In the genomic region with DNA sequence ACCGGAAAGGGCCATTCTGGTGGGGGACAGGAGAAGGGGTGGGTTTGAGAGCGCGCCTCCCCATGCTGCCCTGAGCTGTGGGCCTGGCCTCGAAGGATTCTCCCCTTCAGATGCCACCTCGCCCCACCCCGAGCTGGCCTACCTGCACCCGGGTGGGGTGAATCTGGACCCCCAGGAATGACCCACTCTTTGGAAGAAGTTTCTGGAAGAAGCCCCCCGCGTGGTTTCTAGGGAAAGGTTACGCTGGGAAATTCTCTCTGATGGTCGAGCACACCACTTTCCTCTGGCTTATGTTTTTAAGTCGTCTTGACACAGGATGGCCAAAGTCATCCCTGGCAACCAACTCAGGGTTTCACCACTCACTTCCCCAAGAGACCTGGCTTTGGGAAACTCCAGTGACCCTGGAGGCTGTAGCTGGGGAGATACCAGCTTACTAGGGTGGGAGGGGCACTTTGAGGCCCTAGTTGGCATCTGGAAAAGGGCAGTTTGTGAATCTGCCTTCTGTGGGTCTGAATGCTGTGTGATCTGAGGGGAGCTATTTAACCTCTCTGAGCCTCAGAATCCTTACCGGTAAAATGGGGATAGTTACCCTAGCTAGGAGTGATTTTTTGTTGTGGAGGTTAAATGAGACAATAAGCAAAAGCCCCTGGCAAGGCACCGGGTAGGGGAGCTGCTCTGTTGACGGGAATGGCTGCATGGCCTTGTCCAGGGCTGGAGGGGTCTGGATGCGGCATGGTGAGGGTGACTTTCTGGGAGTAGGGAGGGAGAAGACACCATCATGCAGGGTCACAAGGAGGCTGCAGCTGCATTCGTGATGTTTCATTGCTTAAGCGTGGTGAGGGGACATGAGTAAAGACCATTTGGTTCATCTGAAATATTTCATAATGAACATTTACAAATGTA, we compare ENCODE assay signal across 18 cellular contexts. TPM values are rescaled to one million over a fixed set of nuclear protein-coding genes. Genes with fewer than 3 reads are reported as not detected.
A peak's percentile ranks its signal among the peaks of the same experiment; 100 is the strongest.
DNase-seq lines count a peak whose midpoint lies in the region; TF ChIP-seq lines count a peak whose summit lies in the region.
"Had no signal": no experiment of that assay in that cellular context is flagged by ENCODE, and none has a peak within 500 bp of the region (broad histone marks: within the 10 kb centered on the region; RNA-seq: fewer than 3 reads in every experiment).

No MANE protein-coding gene starts in this region.

- H3K4me3 ChIP-seq in esophagus muscularis mucosa (no peak overlapping the region), neural progenitor cell (no peak overlapping the region)
- H3K4me3 ChIP-seq: BLaER1 treated with 17β-estradiol and CSF1 and Interleukin-3, amounts not matched to agents 10 nM and 100 nM; PC-9 had no signal

- H4K20me1 ChIP-seq in neural progenitor cell (ENCODE audit: low read depth): no peaks in the 10 kb centered on the region
- H4K20me1 ChIP-seq: BLaER1 treated with 17β-estradiol and CSF1 and Interleukin-3, amounts not matched to agents 10 nM and 100 nM had no signal

- H3K4me1 ChIP-seq in esophagus muscularis mucosa (peaks cover 0 to 2% (median 0%) of the 10 kb centered on the region in 4 donors), neural progenitor cell (peaks cover 34% of the 10 kb centered on the region)
- H3K4me1 ChIP-seq: BLaER1 treated with 17β-estradiol and CSF1 and Interleukin-3, amounts not matched to agents 10 nM and 100 nM had no signal

- peaks cover 32% of the 10 kb centered on the region for H3K4me1 Mint-ChIP-seq in neural progenitor cell
- no peaks in the 10 kb centered on the region for H3K4me1 Mint-ChIP-seq in activated naive CD8-positive, alpha-beta T cell treated with anti-CD3 and anti-CD28 coated beads for 36 hours
- H3K4me1 Mint-ChIP-seq in activated T-cell treated with anti-CD3 and anti-CD28 coated beads, Interleukin-2, amount 50 U/mL, for 24 hours (ENCODE audit: low read depth): no peaks in the 10 kb centered on the region

- DNase-seq in activated CD8-positive, alpha-beta memory T cell treated with anti-CD3 and anti-CD28 coated beads for 24 hours: peak; percentile 45
- DNase-seq in activated CD8-positive, alpha-beta memory T cell treated with anti-CD3 and anti-CD28 coated beads, Interleukin-2, amount 50 U/mL, for 4 hours: no peak
- DNase-seq in esophagus muscularis mucosa (ENCODE audit: extremely low spot score) (peak; percentile 88), neural progenitor cell (ENCODE audit: low spot score) (no peak), ureter (ENCODE audit: low spot score) (peak; percentile 42), NCI-H2107 (lab: John Stamatoyannopoulos, UW) (no peak)
- DNase-seq in activated naive CD8-positive, alpha-beta T cell treated with anti-CD3 and anti-CD28 coated beads for 36 hours: no peak
- DNase-seq in activated T-cell treated with anti-CD3 and anti-CD28 coated beads, Interleukin-2, amount 50 U/mL, for 24 hours: no peak
- DNase-seq: DMS153; NCI-H1436 treated with DMSO at 0.1 percent for 48 hours; NCI-H2081 treated with DMSO at 0.1 percent for 48 hours; NCI-H524 treated with DMSO at 0.1 percent for 48 hours; NK-92 treated with Interleukin-12 subunit alpha and Interleukin-12 subunit beta, amount 100 ng/mL, for 24 hours; PC-9 had no signal

- H3K27ac ChIP-seq in esophagus muscularis mucosa (replicated peaks in 1 of 4): no peak overlapping the region
- no peak overlapping the region for H3K27ac ChIP-seq in neural progenitor cell
- H3K27ac ChIP-seq: 22Rv1; BLaER1 treated with 17β-estradiol and CSF1 and Interleukin-3, amounts not matched to agents 10 nM and 100 nM; PC-9 had no signal

- H3K27ac Mint-ChIP-seq in neural progenitor cell: peak overlapping the region; percentile 25
- no peak overlapping the region for H3K27ac Mint-ChIP-seq in activated naive CD8-positive, alpha-beta T cell treated with anti-CD3 and anti-CD28 coated beads for 36 hours
- H3K27ac Mint-ChIP-seq in activated T-cell treated with anti-CD3 and anti-CD28 coated beads, Interleukin-2, amount 50 U/mL, for 24 hours: no peak overlapping the region
- H3K27ac Mint-ChIP-seq: IgD-negative memory B cell had no signal

- no peak overlapping the region for H2AFZ ChIP-seq in neural progenitor cell (replicated peaks)
- H2AFZ ChIP-seq: PC-9 had no signal

- no peak overlapping the region for H3K9ac ChIP-seq in neural progenitor cell
- H3K9ac ChIP-seq: BLaER1 treated with 17β-estradiol and CSF1 and Interleukin-3, amounts not matched to agents 10 nM and 100 nM had no signal

- no peak for TF ChIP-seq POLR2A in esophagus muscularis mucosa (IDR thresholded peaks at IDR 0.05; ENCODE audit: low read depth)

- no peak for TF ChIP-seq EP300 in esophagus muscularis mucosa (IDR thresholded peaks at IDR 0.05)

- H3K27me3 ChIP-seq in esophagus muscularis mucosa: peaks cover 0 to 5% (median 0%) of the 10 kb centered on the region in 4 donors
- no peaks in the 10 kb centered on the region for H3K27me3 ChIP-seq in neural progenitor cell
- H3K27me3 ChIP-seq: BLaER1 treated with 17β-estradiol and CSF1 and Interleukin-3, amounts not matched to agents 10 nM and 100 nM had no signal

- H3F3A ChIP-seq in neural progenitor cell (ENCODE audit: low read depth): peaks cover 18% of the 10 kb centered on the region

- H3K79me2 ChIP-seq in neural progenitor cell (ENCODE audit: low read depth): no peaks in the 10 kb centered on the region

- no peaks in the 10 kb centered on the region for H3K36me3 ChIP-seq in esophagus muscularis mucosa
- H3K36me3 ChIP-seq in neural progenitor cell: no peaks in the 10 kb centered on the region
- H3K36me3 ChIP-seq: BLaER1 treated with 17β-estradiol and CSF1 and Interleukin-3, amounts not matched to agents 10 nM and 100 nM had no signal

- no peaks in the 10 kb centered on the region for H3K36me3 Mint-ChIP-seq in neural progenitor cell
- no peaks in the 10 kb centered on the region for H3K36me3 Mint-ChIP-seq in activated naive CD8-positive, alpha-beta T cell treated with anti-CD3 and anti-CD28 coated beads for 36 hours
- H3K36me3 Mint-ChIP-seq in activated T-cell treated with anti-CD3 and anti-CD28 coated beads, Interleukin-2, amount 50 U/mL, for 24 hours (ENCODE audit: low read depth): no peaks in the 10 kb centered on the region
- H3K36me3 Mint-ChIP-seq: IgD-negative memory B cell had no signal

- H3K27me3 Mint-ChIP-seq in neural progenitor cell (ENCODE audit: insufficient read depth, low read depth): peaks cover 7% of the 10 kb centered on the region
- H3K27me3 Mint-ChIP-seq in activated naive CD8-positive, alpha-beta T cell treated with anti-CD3 and anti-CD28 coated beads for 36 hours: peaks cover 9% of the 10 kb centered on the region
- H3K27me3 Mint-ChIP-seq in activated T-cell treated with anti-CD3 and anti-CD28 coated beads, Interleukin-2, amount 50 U/mL, for 24 hours: peaks cover 25% of the 10 kb centered on the region

- no peaks in the 10 kb centered on the region for H3K9me3 Mint-ChIP-seq in neural progenitor cell
- no peaks in the 10 kb centered on the region for H3K9me3 Mint-ChIP-seq in activated naive CD8-positive, alpha-beta T cell treated with anti-CD3 and anti-CD28 coated beads for 36 hours
- H3K9me3 Mint-ChIP-seq in activated T-cell treated with anti-CD3 and anti-CD28 coated beads, Interleukin-2, amount 50 U/mL, for 24 hours: no peaks in the 10 kb centered on the region

- TF ChIP-seq CTCF in esophagus muscularis mucosa (IDR thresholded peaks at IDR 0.05): no peak
- no peak for TF ChIP-seq CTCF in neural progenitor cell (IDR thresholded peaks at IDR 0.05)

- 91% methylated on average over 18 of the region's 18 CpGs for WGBS in esophagus muscularis mucosa

- H3K9me3 ChIP-seq in esophagus muscularis mucosa (no peaks in the 10 kb centered on the region), neural progenitor cell (ENCODE audit: low read depth) (no peaks in the 10 kb centered on the region)
- H3K9me3 ChIP-seq: BLaER1 treated with 17β-estradiol and CSF1 and Interleukin-3, amounts not matched to agents 10 nM and 100 nM had no signal

- H3K4me3 Mint-ChIP-seq in neural progenitor cell: no peak overlapping the region
- H3K4me3 Mint-ChIP-seq in activated naive CD8-positive, alpha-beta T cell treated with anti-CD3 and anti-CD28 coated beads for 36 hours: no peak overlapping the region
- H3K4me3 Mint-ChIP-seq in activated T-cell treated with anti-CD3 and anti-CD28 coated beads, Interleukin-2, amount 50 U/mL, for 24 hours: no peak overlapping the region

- H3K4me2 ChIP-seq in neural progenitor cell: no peak overlapping the region
- H3K4me2 ChIP-seq: BLaER1 treated with 17β-estradiol and CSF1 and Interleukin-3, amounts not matched to agents 10 nM and 100 nM; PC-9 had no signal

- intact Hi-C loops in esophagus muscularis mucosa (cut with DNase I): no loop called here

RNA-seq across cellular contexts. Expression of a gene that starts 45.3 kb away (rescaled TPM):
- total RNA-seq in esophagus muscularis mucosa (not detected), neural progenitor cell (ENCODE audit: low replicate concordance) (not detected in 2 replicates), ureter (not detected)
- not detected for total RNA-seq in activated naive CD8-positive, alpha-beta T cell treated with anti-CD3 and anti-CD28 coated beads for 36 hours
- total RNA-seq: HT-29, PC-9 had no signal

Comparison
In these comparisons a context has a peak if more than half of its experiments do, and no peak if none do; other contexts are left out.
1. DNase-seq: peak in activated CD8-positive, alpha-beta memory T cell treated with anti-CD3 and anti-CD28 coated beads for 24 hours (single experiment), esophagus muscularis mucosa (single experiment) and ureter (single experiment); none in activated CD8-positive, alpha-beta memory T cell treated with anti-CD3 and anti-CD28 coated beads, Interleukin-2, amount 50 U/mL, for 4 hours (single experiment), neural progenitor cell (single experiment), activated naive CD8-positive, alpha-beta T cell treated with anti-CD3 and anti-CD28 coated beads for 36 hours (single experiment), NCI-H2107 (single experiment) and activated T-cell treated with anti-CD3 and anti-CD28 coated beads, Interleukin-2, amount 50 U/mL, for 24 hours (single experiment).